ENCODE assay signal across 1 cellular context in genomic region chr2:74413001-74413698, GRCh38.
TF ChIP-seq lines count a peak whose summit lies in the region.

No MANE protein-coding gene starts in this region.

TF ChIP-seq in HepG2, 621 proteins besides CTCF, POLR2A, EP300 and RAD21 (continued from another document and continues in another):
- TF ChIP-seq, protein P1, sequence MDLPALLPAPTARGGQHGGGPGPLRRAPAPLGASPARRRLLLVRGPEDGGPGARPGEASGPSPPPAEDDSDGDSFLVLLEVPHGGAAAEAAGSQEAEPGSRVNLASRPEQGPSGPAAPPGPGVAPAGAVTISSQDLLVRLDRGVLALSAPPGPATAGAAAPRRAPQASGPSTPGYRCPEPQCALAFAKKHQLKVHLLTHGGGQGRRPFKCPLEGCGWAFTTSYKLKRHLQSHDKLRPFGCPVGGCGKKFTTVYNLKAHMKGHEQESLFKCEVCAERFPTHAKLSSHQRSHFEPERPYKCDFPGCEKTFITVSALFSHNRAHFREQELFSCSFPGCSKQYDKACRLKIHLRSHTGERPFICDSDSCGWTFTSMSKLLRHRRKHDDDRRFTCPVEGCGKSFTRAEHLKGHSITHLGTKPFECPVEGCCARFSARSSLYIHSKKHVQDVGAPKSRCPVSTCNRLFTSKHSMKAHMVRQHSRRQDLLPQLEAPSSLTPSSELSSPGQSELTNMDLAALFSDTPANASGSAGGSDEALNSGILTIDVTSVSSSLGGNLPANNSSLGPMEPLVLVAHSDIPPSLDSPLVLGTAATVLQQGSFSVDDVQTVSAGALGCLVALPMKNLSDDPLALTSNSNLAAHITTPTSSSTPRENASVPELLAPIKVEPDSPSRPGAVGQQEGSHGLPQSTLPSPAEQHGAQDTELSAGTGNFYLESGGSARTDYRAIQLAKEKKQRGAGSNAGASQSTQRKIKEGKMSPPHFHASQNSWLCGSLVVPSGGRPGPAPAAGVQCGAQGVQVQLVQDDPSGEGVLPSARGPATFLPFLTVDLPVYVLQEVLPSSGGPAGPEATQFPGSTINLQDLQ (CRISPR knock-in tag; IDR thresholded peaks at IDR 0.05): no peak
- TF ChIP-seq ZBTB3 (CRISPR knock-in tag; IDR thresholded peaks at IDR 0.05; ENCODE audit: borderline replicate concordance, low read depth) (no peak), CCDC6 (CRISPR knock-in tag; IDR thresholded peaks at IDR 0.05) (no peak), BORCS8-MEF2B (CRISPR knock-in tag; IDR thresholded peaks at IDR 0.05) (no peak), MED13 (CRISPR knock-in tag; IDR thresholded peaks at IDR 0.05) (no peak), MIER3 (CRISPR knock-in tag; IDR thresholded peaks at IDR 0.05; ENCODE audit: borderline replicate concordance) (no peak; the same call in 1 of the 2 replicates), ZFP36L2 (CRISPR knock-in tag; IDR thresholded peaks at IDR 0.05) (no peak), ZNF660 (CRISPR knock-in tag; IDR thresholded peaks at IDR 0.05; ENCODE audit: borderline replicate concordance, low read depth) (no peak), ZNF792 (CRISPR knock-in tag; IDR thresholded peaks at IDR 0.05) (0 out of 2 replicates have a peak, but pooled peaks have one; percentile 23), ZBTB21 (CRISPR knock-in tag; IDR thresholded peaks at IDR 0.05) (no peak), ZNF850 (CRISPR knock-in tag; conservative IDR thresholded peaks at IDR 0.05) (no peak), NR2F6 (IDR thresholded peaks at IDR 0.05) (peak; percentile 44; the same call in 1 of the 2 replicates), NR2F6 (CRISPR knock-in tag; IDR thresholded peaks at IDR 0.05) (peak; percentile 46; the same call in 1 of the 2 replicates), AGO1 (IDR thresholded peaks at IDR 0.05; ENCODE audit: low read depth, low read length, poor library complexity, severe bottlenecking) (no peak), ZNF879 (CRISPR knock-in tag; IDR thresholded peaks at IDR 0.05) (no peak), SNAI1 (CRISPR knock-in tag; IDR thresholded peaks at IDR 0.05; ENCODE audit: borderline replicate concordance) (no peak), POLR2G (IDR thresholded peaks at IDR 0.05; ENCODE audit: low read depth, low read length) (no peak), ARID2 (CRISPR knock-in tag; IDR thresholded peaks at IDR 0.05; ENCODE audit: borderline replicate concordance) (no peak), ATF7-NPFF (CRISPR knock-in tag; IDR thresholded peaks at IDR 0.05; ENCODE audit: low read depth) (peak; percentile 30; the same call in 1 of the 2 replicates), SRY (CRISPR knock-in tag; IDR thresholded peaks at IDR 0.05) (no peak), NFYB (CRISPR knock-in tag; IDR thresholded peaks at IDR 0.05) (no peak), HNRNPL (IDR thresholded peaks at IDR 0.05; ENCODE audit: low read depth, low read length) (no peak), RFX3 (CRISPR knock-in tag; IDR thresholded peaks at IDR 0.05) (no peak), HDAC2 (CRISPR knock-in tag; IDR thresholded peaks at IDR 0.05) (peak; percentile 26; the same call in 1 of the 2 replicates), ZNF780A (CRISPR knock-in tag; IDR thresholded peaks at IDR 0.05) (no peak), MIER2 (CRISPR knock-in tag; IDR thresholded peaks at IDR 0.05) (0 out of 2 replicates have a peak, but pooled peaks have one; percentile 51), ZNF652 (CRISPR knock-in tag; IDR thresholded peaks at IDR 0.05; ENCODE audit: borderline replicate concordance, low read depth) (no peak), ZNF263 (CRISPR knock-in tag; IDR thresholded peaks at IDR 0.05) (peak; percentile 97), ZNF468 (CRISPR knock-in tag; IDR thresholded peaks at IDR 0.05) (no peak), MATR3 (CRISPR knock-in tag; IDR thresholded peaks at IDR 0.05) (no peak), ZNF350 (CRISPR knock-in tag; IDR thresholded peaks at IDR 0.05; ENCODE audit: borderline replicate concordance, low read depth) (peak; percentile 45; the same call in 1 of the 2 replicates), ZNF576 (CRISPR knock-in tag; IDR thresholded peaks at IDR 0.05) (no peak), RARG (CRISPR knock-in tag; IDR thresholded peaks at IDR 0.05; ENCODE audit: low read depth) (no peak), FIP1L1 (IDR thresholded peaks at IDR 0.05; ENCODE audit: borderline replicate concordance, insufficient read depth, low read depth, low read length) (0 out of 2 replicates have a peak, but pooled peaks have one; percentile 61), MAF1 (CRISPR knock-in tag; IDR thresholded peaks at IDR 0.05; ENCODE audit: borderline replicate concordance) (no peak), ZNF7 (CRISPR knock-in tag; IDR thresholded peaks at IDR 0.05) (no peak), SP4 (CRISPR knock-in tag; IDR thresholded peaks at IDR 0.05) (peak; percentile 68; the same call in 1 of the 2 replicates), ESRRA (CRISPR knock-in tag; IDR thresholded peaks at IDR 0.05; ENCODE audit: low read depth) (no peak; the same call in 1 of the 2 replicates), ZBTB38 (CRISPR knock-in tag; IDR thresholded peaks at IDR 0.05) (no peak), RARA (CRISPR knock-in tag; IDR thresholded peaks at IDR 0.05) (peak; percentile 60; the same call in 1 of the 2 replicates), ZNF75D (CRISPR knock-in tag; IDR thresholded peaks at IDR 0.05; ENCODE audit: borderline replicate concordance) (no peak), CEBPB (IDR thresholded peaks at IDR 0.05; ENCODE audit: borderline replicate concordance, low read depth, low read length) (no peak), ELF4 (CRISPR knock-in tag; IDR thresholded peaks at IDR 0.05; ENCODE audit: borderline replicate concordance) (no peak), EEA1 (CRISPR knock-in tag; IDR thresholded peaks at IDR 0.05; ENCODE audit: borderline replicate concordance) (no peak), ZNF777 (CRISPR knock-in tag; IDR thresholded peaks at IDR 0.05) (no peak), MTF1 (CRISPR knock-in tag; IDR thresholded peaks at IDR 0.05) (no peak)
- TF ChIP-seq, protein P2, sequence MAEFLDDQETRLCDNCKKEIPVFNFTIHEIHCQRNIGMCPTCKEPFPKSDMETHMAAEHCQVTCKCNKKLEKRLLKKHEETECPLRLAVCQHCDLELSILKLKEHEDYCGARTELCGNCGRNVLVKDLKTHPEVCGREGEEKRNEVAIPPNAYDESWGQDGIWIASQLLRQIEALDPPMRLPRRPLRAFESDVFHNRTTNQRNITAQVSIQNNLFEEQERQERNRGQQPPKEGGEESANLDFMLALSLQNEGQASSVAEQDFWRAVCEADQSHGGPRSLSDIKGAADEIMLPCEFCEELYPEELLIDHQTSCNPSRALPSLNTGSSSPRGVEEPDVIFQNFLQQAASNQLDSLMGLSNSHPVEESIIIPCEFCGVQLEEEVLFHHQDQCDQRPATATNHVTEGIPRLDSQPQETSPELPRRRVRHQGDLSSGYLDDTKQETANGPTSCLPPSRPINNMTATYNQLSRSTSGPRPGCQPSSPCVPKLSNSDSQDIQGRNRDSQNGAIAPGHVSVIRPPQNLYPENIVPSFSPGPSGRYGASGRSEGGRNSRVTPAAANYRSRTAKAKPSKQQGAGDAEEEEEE (CRISPR knock-in tag; IDR thresholded peaks at IDR 0.05; ENCODE audit: borderline replicate concordance): no peak
- TF ChIP-seq, protein P3, sequence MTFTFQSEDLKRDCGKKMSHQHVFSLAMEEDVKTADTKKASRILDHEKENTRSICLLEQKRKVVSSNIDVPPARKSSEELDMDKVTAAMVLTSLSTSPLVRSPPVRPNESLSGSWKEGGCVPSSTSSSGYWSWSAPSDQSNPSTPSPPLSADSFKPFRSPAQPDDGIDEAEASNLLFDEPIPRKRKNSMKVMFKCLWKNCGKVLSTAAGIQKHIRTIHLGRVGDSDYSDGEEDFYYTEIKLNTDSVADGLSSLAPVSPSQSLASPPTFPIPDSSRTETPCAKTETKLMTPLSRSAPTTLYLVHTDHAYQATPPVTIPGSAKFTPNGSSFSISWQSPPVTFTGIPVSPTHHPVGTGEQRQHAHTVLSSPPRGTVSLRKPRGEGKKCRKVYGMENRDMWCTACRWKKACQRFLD (CRISPR knock-in tag; IDR thresholded peaks at IDR 0.05; ENCODE audit: borderline replicate concordance): no peak
- TF ChIP-seq, protein P4, sequence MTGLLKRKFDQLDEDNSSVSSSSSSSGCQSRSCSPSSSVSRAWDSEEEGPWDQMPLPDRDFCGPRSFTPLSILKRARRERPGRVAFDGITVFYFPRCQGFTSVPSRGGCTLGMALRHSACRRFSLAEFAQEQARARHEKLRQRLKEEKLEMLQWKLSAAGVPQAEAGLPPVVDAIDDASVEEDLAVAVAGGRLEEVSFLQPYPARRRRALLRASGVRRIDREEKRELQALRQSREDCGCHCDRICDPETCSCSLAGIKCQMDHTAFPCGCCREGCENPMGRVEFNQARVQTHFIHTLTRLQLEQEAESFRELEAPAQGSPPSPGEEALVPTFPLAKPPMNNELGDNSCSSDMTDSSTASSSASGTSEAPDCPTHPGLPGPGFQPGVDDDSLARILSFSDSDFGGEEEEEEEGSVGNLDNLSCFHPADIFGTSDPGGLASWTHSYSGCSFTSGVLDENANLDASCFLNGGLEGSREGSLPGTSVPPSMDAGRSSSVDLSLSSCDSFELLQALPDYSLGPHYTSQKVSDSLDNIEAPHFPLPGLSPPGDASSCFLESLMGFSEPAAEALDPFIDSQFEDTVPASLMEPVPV (CRISPR knock-in tag; IDR thresholded peaks at IDR 0.05): no peak
- TF ChIP-seq, protein P5, sequence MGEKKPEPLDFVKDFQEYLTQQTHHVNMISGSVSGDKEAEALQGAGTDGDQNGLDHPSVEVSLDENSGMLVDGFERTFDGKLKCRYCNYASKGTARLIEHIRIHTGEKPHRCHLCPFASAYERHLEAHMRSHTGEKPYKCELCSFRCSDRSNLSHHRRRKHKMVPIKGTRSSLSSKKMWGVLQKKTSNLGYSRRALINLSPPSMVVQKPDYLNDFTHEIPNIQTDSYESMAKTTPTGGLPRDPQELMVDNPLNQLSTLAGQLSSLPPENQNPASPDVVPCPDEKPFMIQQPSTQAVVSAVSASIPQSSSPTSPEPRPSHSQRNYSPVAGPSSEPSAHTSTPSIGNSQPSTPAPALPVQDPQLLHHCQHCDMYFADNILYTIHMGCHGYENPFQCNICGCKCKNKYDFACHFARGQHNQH (CRISPR knock-in tag; IDR thresholded peaks at IDR 0.05): no peak; the same call in 1 of the 2 replicates
- TF ChIP-seq, protein P6, sequence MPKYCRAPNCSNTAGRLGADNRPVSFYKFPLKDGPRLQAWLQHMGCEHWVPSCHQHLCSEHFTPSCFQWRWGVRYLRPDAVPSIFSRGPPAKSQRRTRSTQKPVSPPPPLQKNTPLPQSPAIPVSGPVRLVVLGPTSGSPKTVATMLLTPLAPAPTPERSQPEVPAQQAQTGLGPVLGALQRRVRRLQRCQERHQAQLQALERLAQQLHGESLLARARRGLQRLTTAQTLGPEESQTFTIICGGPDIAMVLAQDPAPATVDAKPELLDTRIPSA (CRISPR knock-in tag; IDR thresholded peaks at IDR 0.05; ENCODE audit: borderline replicate concordance): no peak
- TF ChIP-seq, protein P7, sequence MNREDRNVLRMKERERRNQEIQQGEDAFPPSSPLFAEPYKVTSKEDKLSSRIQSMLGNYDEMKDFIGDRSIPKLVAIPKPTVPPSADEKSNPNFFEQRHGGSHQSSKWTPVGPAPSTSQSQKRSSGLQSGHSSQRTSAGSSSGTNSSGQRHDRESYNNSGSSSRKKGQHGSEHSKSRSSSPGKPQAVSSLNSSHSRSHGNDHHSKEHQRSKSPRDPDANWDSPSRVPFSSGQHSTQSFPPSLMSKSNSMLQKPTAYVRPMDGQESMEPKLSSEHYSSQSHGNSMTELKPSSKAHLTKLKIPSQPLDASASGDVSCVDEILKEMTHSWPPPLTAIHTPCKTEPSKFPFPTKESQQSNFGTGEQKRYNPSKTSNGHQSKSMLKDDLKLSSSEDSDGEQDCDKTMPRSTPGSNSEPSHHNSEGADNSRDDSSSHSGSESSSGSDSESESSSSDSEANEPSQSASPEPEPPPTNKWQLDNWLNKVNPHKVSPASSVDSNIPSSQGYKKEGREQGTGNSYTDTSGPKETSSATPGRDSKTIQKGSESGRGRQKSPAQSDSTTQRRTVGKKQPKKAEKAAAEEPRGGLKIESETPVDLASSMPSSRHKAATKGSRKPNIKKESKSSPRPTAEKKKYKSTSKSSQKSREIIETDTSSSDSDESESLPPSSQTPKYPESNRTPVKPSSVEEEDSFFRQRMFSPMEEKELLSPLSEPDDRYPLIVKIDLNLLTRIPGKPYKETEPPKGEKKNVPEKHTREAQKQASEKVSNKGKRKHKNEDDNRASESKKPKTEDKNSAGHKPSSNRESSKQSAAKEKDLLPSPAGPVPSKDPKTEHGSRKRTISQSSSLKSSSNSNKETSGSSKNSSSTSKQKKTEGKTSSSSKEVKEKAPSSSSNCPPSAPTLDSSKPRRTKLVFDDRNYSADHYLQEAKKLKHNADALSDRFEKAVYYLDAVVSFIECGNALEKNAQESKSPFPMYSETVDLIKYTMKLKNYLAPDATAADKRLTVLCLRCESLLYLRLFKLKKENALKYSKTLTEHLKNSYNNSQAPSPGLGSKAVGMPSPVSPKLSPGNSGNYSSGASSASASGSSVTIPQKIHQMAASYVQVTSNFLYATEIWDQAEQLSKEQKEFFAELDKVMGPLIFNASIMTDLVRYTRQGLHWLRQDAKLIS (CRISPR knock-in tag; IDR thresholded peaks at IDR 0.05): no peak
